Comparison of ENCODE assay signal across 8 cellular contexts in the genomic region with DNA sequence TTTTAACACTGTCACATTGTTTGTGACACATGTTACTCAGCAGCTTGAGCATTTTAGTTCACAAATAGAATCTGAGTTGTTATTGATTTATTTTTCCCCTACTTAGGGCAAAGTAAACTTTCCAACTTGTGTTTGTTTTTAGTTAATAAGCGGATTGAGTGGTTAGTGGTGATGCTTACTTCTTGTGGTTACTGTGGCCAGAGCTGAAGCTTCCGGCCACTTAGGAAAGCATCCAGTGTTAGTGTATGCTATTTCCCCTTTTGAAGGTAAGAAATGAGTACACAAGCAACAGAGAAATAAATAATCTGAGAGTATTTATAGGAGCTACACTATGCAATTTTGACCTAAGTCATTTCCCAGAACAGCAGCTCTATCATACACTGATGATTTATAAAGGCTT.
DNase-seq lines count a peak whose midpoint lies in the region; ATAC-seq and TF ChIP-seq lines count a peak whose summit lies in the region.

No MANE protein-coding gene starts in this region.

- intact Hi-C loops in mucosa of descending colon (cut with DNase I, micrococcal nuclease), result no loop called here

- H3K27ac Mint-ChIP-seq in T-helper 2 cell treated with Interferon-gamma antibody and Interleukin-4, amounts not matched to agents 5 μg/mL and 100 μg/mL, for 36 hours, result no peak overlapping the region

- no peaks in the 10 kb centered on the region for H3K27me3 ChIP-seq in hepatocyte

- no peaks in the 10 kb centered on the region for H3K27me3 Mint-ChIP-seq in T-helper 2 cell treated with Interferon-gamma antibody and Interleukin-4, amounts not matched to agents 5 μg/mL and 100 μg/mL, for 36 hours (ENCODE audit: low read depth)

- H3K36me3 ChIP-seq in hepatocyte (replicated peaks; ENCODE audit: insufficient read depth, low read depth) (no peaks in the 10 kb centered on the region), mucosa of descending colon (ENCODE audit: low read depth) (no peaks in the 10 kb centered on the region)

- H3K27ac ChIP-seq in hepatocyte, result no peak overlapping the region

- peak overlapping the region; percentile 34 for H2AFZ ChIP-seq in hepatocyte

- H3K4me3 Mint-ChIP-seq in T-helper 2 cell treated with Interferon-gamma antibody and Interleukin-4, amounts not matched to agents 5 μg/mL and 100 μg/mL, for 36 hours, result no peak overlapping the region

- no peaks in the 10 kb centered on the region for H3K9me3 ChIP-seq in hepatocyte (ENCODE audit: low read depth)
- peaks cover 25% of the 10 kb centered on the region for H3K9me3 ChIP-seq in mucosa of descending colon

- DNase-seq in hepatocyte (ENCODE audit: low spot score) (no peak), mucosa of descending colon (no peak), HuH-7.5 (ENCODE audit: low spot score) (no peak)
- DNase-seq in T-helper 2 cell treated with Interferon-gamma antibody and Interleukin-4, amounts not matched to agents 5 μg/mL and 100 μg/mL, for 36 hours (ENCODE audit: low spot score), result no peak
- DNase-seq in stimulated activated CD4-positive, alpha-beta T cell treated with anti-CD3 and anti-CD28 coated beads, Interleukin-4, amount 100 ng/mL, for 4 hours, result no peak

- WGBS in hepatocyte (ENCODE audit: low lambda C conversion rate, missing lambda C conversion rate), result 59% methylated on average over 2 of the region's 2 CpGs

- no peaks in the 10 kb centered on the region for H3K79me2 ChIP-seq in hepatocyte

- no peaks in the 10 kb centered on the region for H3K9me2 ChIP-seq in hepatocyte (replicated peaks; ENCODE audit: insufficient read depth)

- no peaks in the 10 kb centered on the region for H3K4me1 Mint-ChIP-seq in T-helper 2 cell treated with Interferon-gamma antibody and Interleukin-4, amounts not matched to agents 5 μg/mL and 100 μg/mL, for 36 hours (ENCODE audit: low read depth)

- H3K4me1 ChIP-seq in hepatocyte (ENCODE audit: insufficient read depth) (no peaks in the 10 kb centered on the region), mucosa of descending colon (ENCODE audit: low read depth) (no peaks in the 10 kb centered on the region)

- peaks cover 34% of the 10 kb centered on the region for H3K9me3 Mint-ChIP-seq in T-helper 2 cell treated with Interferon-gamma antibody and Interleukin-4, amounts not matched to agents 5 μg/mL and 100 μg/mL, for 36 hours

- H3K4me2 ChIP-seq in hepatocyte, result no peak overlapping the region

- TF ChIP-seq CTCF in hepatocyte (IDR thresholded peaks at IDR 0.05; ENCODE audit: poor library complexity) (no peak), mucosa of descending colon (IDR thresholded peaks at IDR 0.05) (no peak)

- H3K4me3 ChIP-seq in hepatocyte (no peak overlapping the region), mucosa of descending colon (no peak overlapping the region)

- ATAC-seq in GM19023 (IDR thresholded peaks at IDR 0.05; ENCODE audit: unreplicated experiment) (peak; percentile 89), HG02678 (IDR thresholded peaks at IDR 0.05; ENCODE audit: unreplicated experiment) (peak; percentile 89), HG03571 (IDR thresholded peaks at IDR 0.05; ENCODE audit: unreplicated experiment) (peak; percentile 81), mucosa of descending colon (no peak)

- H3K36me3 Mint-ChIP-seq in T-helper 2 cell treated with Interferon-gamma antibody and Interleukin-4, amounts not matched to agents 5 μg/mL and 100 μg/mL, for 36 hours (ENCODE audit: low read depth), result no peaks in the 10 kb centered on the region

- no peaks in the 10 kb centered on the region for H4K20me1 ChIP-seq in hepatocyte (ENCODE audit: insufficient read depth, poor library complexity, severe bottlenecking)
